Comparison of ENCODE assay signal across 9 cellular contexts in genomic region chrX:131987252-131987651, GRCh38. TPM values are rescaled to one million over a fixed set of nuclear protein-coding genes. Genes with fewer than 3 reads are reported as not detected.
DNase-seq lines count a peak whose midpoint lies in the region; ATAC-seq and TF ChIP-seq lines count a peak whose summit lies in the region.
"Had no signal": no experiment of that assay in that cellular context is flagged by ENCODE, and none has a peak within 500 bp of the region (broad histone marks: within the 10 kb centered on the region; RNA-seq: fewer than 3 reads in every experiment).

No MANE protein-coding gene starts in this region.

- H3K27me3 ChIP-seq in DND-41 (ENCODE audit: insufficient read depth, low read length, poor library complexity) = no peaks in the 10 kb centered on the region
- no peaks in the 10 kb centered on the region for H3K27me3 ChIP-seq in mammary epithelial cell (ENCODE audit: insufficient read depth, low read length)
- H3K27me3 ChIP-seq in stomach = peaks cover 0 to 9% (median 0%) of the 10 kb centered on the region in 3 donors

- WGBS in mammary epithelial cell (ENCODE audit: low coverage, missing lambda C conversion rate) = 57% methylated on average over 5 of the region's 5 CpGs
- 37 to 51% (median 48%) methylated on average over 5 of the region's 5 CpGs for WGBS in stomach, 5 donors

- peak overlapping the region; percentile 81 for H2AFZ ChIP-seq in DND-41 (ENCODE audit: low read depth, low read length)
- H2AFZ ChIP-seq in mammary epithelial cell (ENCODE audit: low read depth, low read length) = no peak overlapping the region

- peak overlapping the region; percentile 93 for H3K27ac Mint-ChIP-seq in activated naive CD8-positive, alpha-beta T cell
- no peak overlapping the region for H3K27ac Mint-ChIP-seq in MCF 10A (ENCODE audit: low read depth, unreplicated experiment)

- POLR2A ChIA-PET in MCF 10A (lab: Yijun Ruan, JAX) = no interaction called here

- H3K4me2 ChIP-seq in DND-41 (ENCODE audit: insufficient read depth, low read length) = peak overlapping the region; percentile 52
- no peak overlapping the region for H3K4me2 ChIP-seq in mammary epithelial cell (ENCODE audit: insufficient read depth, low read depth, low read length)

- H3K27me3 Mint-ChIP-seq in activated naive CD8-positive, alpha-beta T cell = no peaks in the 10 kb centered on the region
- peaks cover 78% of the 10 kb centered on the region for H3K27me3 Mint-ChIP-seq in MCF 10A (ENCODE audit: insufficient read depth, unreplicated experiment)

- no peaks in the 10 kb centered on the region for H4K20me1 ChIP-seq in DND-41 (ENCODE audit: insufficient read depth, low read length)
- H4K20me1 ChIP-seq in mammary epithelial cell (ENCODE audit: insufficient read depth, low read length) = no peaks in the 10 kb centered on the region

- peaks cover 58% of the 10 kb centered on the region for H3K4me1 Mint-ChIP-seq in activated naive CD8-positive, alpha-beta T cell (ENCODE audit: low read depth)
- no peaks in the 10 kb centered on the region for H3K4me1 Mint-ChIP-seq in MCF 10A (ENCODE audit: insufficient read depth, unreplicated experiment)

- H3K79me2 ChIP-seq in DND-41 (ENCODE audit: insufficient read depth, low read length) = no peaks in the 10 kb centered on the region
- no peaks in the 10 kb centered on the region for H3K79me2 ChIP-seq in mammary epithelial cell (ENCODE audit: insufficient read depth, low read length)

- no peak for TF ChIP-seq EP300 in stomach (IDR thresholded peaks at IDR 0.05)

- in situ Hi-C loops in mammary epithelial cell (cut with MboI; ENCODE audit: low sequenced_read_pairs in 2 of 2) = no loop called here

- peak overlapping the region; percentile 71 for H3K4me3 Mint-ChIP-seq in activated naive CD8-positive, alpha-beta T cell
- no peak overlapping the region for H3K4me3 Mint-ChIP-seq in MCF 10A (ENCODE audit: unreplicated experiment)
- H3K4me3 Mint-ChIP-seq: neural crest cell had no signal

- CTCF ChIA-PET in MCF 10A (lab: Yijun Ruan, JAX) (no interaction called here), mammary epithelial cell (lab: Charles Lee; ENCODE audit: low non-redundant PET) (no interaction called here)

- peak overlapping the region in 1 of 2 experiments; percentile 31; a peak in 2 of 4 replicates for H3K4me3 ChIP-seq in DND-41 (ENCODE audit: low read depth in 1 of 2, low read length in 2 of 2)
- no peak overlapping the region for H3K4me3 ChIP-seq in mammary epithelial cell (replicated peaks in 1 of 3; ENCODE audit: insufficient read depth in 1 of 3, low read depth in 2 of 3, low read length in 3 of 3)
- H3K4me3 ChIP-seq in stomach = no peak overlapping the region

- H3K9ac ChIP-seq in DND-41 (ENCODE audit: low read depth, low read length) (peak overlapping the region; percentile 54), mammary epithelial cell (ENCODE audit: insufficient read depth, low read length) (no peak overlapping the region)

- no peak for TF ChIP-seq POLR2A in stomach (IDR thresholded peaks at IDR 0.05)

- H3K36me3 ChIP-seq in DND-41 (ENCODE audit: insufficient read depth, low read length) = no peaks in the 10 kb centered on the region
- H3K36me3 ChIP-seq in mammary epithelial cell (ENCODE audit: insufficient read depth, low read length) = no peaks in the 10 kb centered on the region
- H3K36me3 ChIP-seq in stomach = no peaks in the 10 kb centered on the region

- H3K27ac ChIP-seq in DND-41 (ENCODE audit: low read length) = peak overlapping the region; percentile 90
- no peak overlapping the region for H3K27ac ChIP-seq in mammary epithelial cell (ENCODE audit: insufficient read depth, low read depth, low read length)
- H3K27ac ChIP-seq in stomach = peak overlapping the region in 1 of 5 donors; percentile 46

- H3K4me1 ChIP-seq in DND-41 (ENCODE audit: insufficient read depth, low read length) = peaks cover 39% of the 10 kb centered on the region
- H3K4me1 ChIP-seq in mammary epithelial cell (ENCODE audit: insufficient read depth, low read length) = no peaks in the 10 kb centered on the region
- H3K4me1 ChIP-seq in stomach = no peaks in the 10 kb centered on the region

- intact Hi-C loops in MCF 10A (cut with micrococcal nuclease) (no loop called here), mammary epithelial cell (cut with micrococcal nuclease) (no loop called here), stomach (cut with DNase I; ENCODE audit: low total_unique reads) (no loop called here)

- H3K9me3 ChIP-seq in DND-41 (ENCODE audit: insufficient read depth, low read length, severe bottlenecking) (no peaks in the 10 kb centered on the region), mammary epithelial cell (replicated peaks; ENCODE audit: insufficient read depth, low read length) (no peaks in the 10 kb centered on the region), stomach (peaks cover 0 to 3% (median 0%) of the 10 kb centered on the region in 4 donors)

- TF ChIP-seq CTCF in DND-41 (IDR thresholded peaks at IDR 0.05; ENCODE audit: borderline replicate concordance, extremely low read depth, low read length, poor library complexity, severe bottlenecking) (no peak), MCF 10A (IDR thresholded peaks at IDR 0.05; ENCODE audit: unreplicated experiment) (no peak), mammary epithelial cell (conservative IDR thresholded peaks at IDR 0.05 in 1 of 2, IDR thresholded peaks at IDR 0.05 in 1 of 2; ENCODE audit: extremely low read depth in 1 of 2, insufficient read depth in 1 of 2, low read depth in 1 of 2, low read length in 2 of 2) (no peak), stomach (IDR thresholded peaks at IDR 0.05) (no peak)

- DNase-seq in DND-41 = peak; percentile 55
- DNase-seq in AG08396 (ENCODE audit: low spot score) = no peak
- DNase-seq in MCF 10A (ENCODE audit: unreplicated experiment) = no peak
- no peak for DNase-seq in mammary epithelial cell
- DNase-seq in stomach = no peak

- dilution Hi-C loops in mammary epithelial cell (cut with HindIII; ENCODE audit: low sequenced_read_pairs) = no loop called here

- peaks cover 4% of the 10 kb centered on the region for H3K9me3 Mint-ChIP-seq in activated naive CD8-positive, alpha-beta T cell (ENCODE audit: low read depth)
- peaks cover 7% of the 10 kb centered on the region for H3K9me3 Mint-ChIP-seq in MCF 10A (ENCODE audit: unreplicated experiment)
- H3K9me3 Mint-ChIP-seq: neural crest cell had no signal

- ATAC-seq in DND-41 (ENCODE audit: insufficient read depth, low read depth) (peak; percentile 94), GM19467 (IDR thresholded peaks at IDR 0.05; ENCODE audit: unreplicated experiment) (peak; percentile 97), HG03469 (IDR thresholded peaks at IDR 0.05; ENCODE audit: unreplicated experiment) (peak; percentile 98)

- H3K36me3 Mint-ChIP-seq in activated naive CD8-positive, alpha-beta T cell = peaks cover 7% of the 10 kb centered on the region
- H3K36me3 Mint-ChIP-seq in MCF 10A (ENCODE audit: insufficient read depth, unreplicated experiment) = no peaks in the 10 kb centered on the region

- BruUV-seq in MCF 10A (replicated peaks; lab: Mats Ljungman, UMichigan) = no TSS peak
- no TSS peak for BruUV-seq in mammary epithelial cell (replicated peaks; lab: Mats Ljungman, UMichigan)

RNA-seq across cellular contexts. Expression of gene STK26, which starts 35.9 kb away (rescaled TPM):
- 17.5 and 18.2 TPM in 2 replicates for total RNA-seq in MCF 10A (2022)
- total RNA-seq in mammary epithelial cell = 10 to 100 TPM; 45.3 to 72.7 TPM
- polyA plus RNA-seq in mammary epithelial cell = 22.0 TPM
- 16.1 TPM for polyA minus RNA-seq in mammary epithelial cell
- total RNA-seq in stomach = 10 to 100 TPM in 3 of 5 donors, 1 to 10 TPM in 2; 3.6 to 34.0 (median 12.0) TPM
- 10 to 100 TPM in 1 of 3 donors, 1 to 10 TPM in 2; 8.1 to 12.8 (median 8.5) TPM for polyA plus RNA-seq in stomach
